In genomic region chr22:46090051-46090591, GRCh38 we compare ENCODE assay signal across 13 cellular contexts.
A peak's percentile ranks its signal among the peaks of the same experiment; 100 is the strongest.
DNase-seq lines count a peak whose midpoint lies in the region; ATAC-seq and TF ChIP-seq lines count a peak whose summit lies in the region.
"Had no signal": no experiment of that assay in that cellular context is flagged by ENCODE, and none has a peak within 500 bp of the region (broad histone marks: within the 10 kb centered on the region; RNA-seq: fewer than 3 reads in every experiment).

No MANE protein-coding gene starts in this region.

- no peaks in the 10 kb centered on the region for H4K20me1 ChIP-seq in OCI-LY7 (ENCODE audit: insufficient read depth, low read length)

- H3K4me1 ChIP-seq in body of pancreas (peaks cover 100% of the 10 kb centered on the region), right atrium auricular region (peaks cover 4 to 100% of the 10 kb centered on the region in 2 donors), skeletal muscle tissue (ENCODE audit: control insufficient read depth in 3 of 3, insufficient read depth in 3 of 3, low read length in 3 of 3) (peaks cover 99 to 100% (median 100%) of the 10 kb centered on the region in 3 donors), OCI-LY7 (ENCODE audit: insufficient read depth, low read length, poor library complexity, severe bottlenecking) (no peaks in the 10 kb centered on the region)

- H3K27ac Mint-ChIP-seq in HFFc6, result peak overlapping the region; percentile 96
- H3K27ac Mint-ChIP-seq: activated CD8-positive, alpha-beta T cell treated with anti-CD3 and anti-CD28 coated beads, Interleukin-2, amount 10 ng/mL, durations not matched to agents 7 days and 5 days; IgD-negative memory B cell had no signal

- no peaks in the 10 kb centered on the region for H3K9me3 Mint-ChIP-seq in HFFc6
- H3K9me3 Mint-ChIP-seq: IgD-negative memory B cell had no signal

- H3K27me3 Mint-ChIP-seq in HFFc6 (ENCODE audit: insufficient read depth), result peaks cover 45% of the 10 kb centered on the region
- H3K27me3 Mint-ChIP-seq: IgD-negative memory B cell had no signal

- no peak overlapping the region for H3K4me3 ChIP-seq in body of pancreas
- peak overlapping the region in 1 of 2 donors; percentile 35 for H3K4me3 ChIP-seq in right atrium auricular region
- H3K4me3 ChIP-seq in skeletal muscle tissue (ENCODE audit: low read length in 3 of 3), result peak overlapping the region; percentile 23 to 67 (median 62)
- H3K4me3 ChIP-seq in OCI-LY7 (ENCODE audit: low read depth, low read length, poor library complexity, severe bottlenecking), result no peak overlapping the region
- H3K4me3 ChIP-seq: cardiac muscle cell had no signal

- intact Hi-C loops in body of pancreas (cut with DNase I), result no loop called here
- intact Hi-C loops in OCI-LY7 (cut with micrococcal nuclease; ENCODE audit: unreplicated experiment), result no loop called here

- POLR2A ChIA-PET in OCI-LY7 (lab: Charles Lee), result interaction anchor here (0.7 kb wide), 1 partner anchor 101 kb away, joined by 3 read pairs; no protein-coding TSS in a partner anchor

- DNase-seq in HFFc6 (no peak), body of pancreas (peak; percentile 84 to 94 (median 92)), right atrium auricular region (ENCODE audit: low spot score) (no peak), NCI-H2227 treated with DMSO at 0.1 percent for 48 hours (lab: John Stamatoyannopoulos, UW) (no peak), SK-N-DZ (ENCODE audit: low spot score) (no peak), OCI-LY7 (ENCODE audit: low spot score) (no peak)
- DNase-seq: activated CD8-positive, alpha-beta T cell treated with anti-CD3 and anti-CD28 coated beads, Interleukin-2, amount 10 ng/mL, durations not matched to agents 7 days and 5 days; DMS53; stimulated activated CD4-positive, alpha-beta T cell treated with anti-CD3 and anti-CD28 coated beads, Interleukin-15, amount 100 ng/mL, for 24 hours had no signal

- H3K4me3 Mint-ChIP-seq in HFFc6, result peak overlapping the region; percentile 79; the same call in 1 of the 2 replicates
- H3K4me3 Mint-ChIP-seq: activated CD8-positive, alpha-beta T cell treated with anti-CD3 and anti-CD28 coated beads, Interleukin-2, amount 10 ng/mL, durations not matched to agents 7 days and 5 days; IgD-negative memory B cell had no signal

- peak overlapping the region; percentile 87 to 99 (median 94) for H3K27ac ChIP-seq in body of pancreas
- peak overlapping the region; percentile 97 to 99 for H3K27ac ChIP-seq in right atrium auricular region
- H3K27ac ChIP-seq in skeletal muscle tissue (ENCODE audit: low read depth, low read length), result peak overlapping the region; percentile 96
- no peak overlapping the region for H3K27ac ChIP-seq in OCI-LY7 (ENCODE audit: low read depth, low read length, poor library complexity, severe bottlenecking)
- H3K27ac ChIP-seq: cardiac muscle cell had no signal

- no peaks in the 10 kb centered on the region for H3K9me2 ChIP-seq in OCI-LY7 (ENCODE audit: insufficient read depth, low read length)

- TF ChIP-seq CTCF in HFFc6 (IDR thresholded peaks at IDR 0.05), result no peak
- peak in 2 of 7 experiments; percentile 17 to 38 for TF ChIP-seq CTCF in body of pancreas (IDR thresholded peaks at IDR 0.05)
- TF ChIP-seq CTCF in right atrium auricular region (IDR thresholded peaks at IDR 0.05), result no peak
- TF ChIP-seq CTCF in OCI-LY7 (conservative IDR thresholded peaks at IDR 0.05; ENCODE audit: low read length), result no peak

- H3K9ac ChIP-seq in skeletal muscle tissue (ENCODE audit: low read depth in 1 of 3, low read length in 3 of 3), result peak overlapping the region; percentile 79 to 88 (median 80)

- H3K4me1 Mint-ChIP-seq in HFFc6 (ENCODE audit: low read depth), result peaks cover 81% of the 10 kb centered on the region
- H3K4me1 Mint-ChIP-seq: IgD-negative memory B cell had no signal

- peak in 1 of 3 donors; percentile 9 for TF ChIP-seq POLR2A in body of pancreas (IDR thresholded peaks at IDR 0.05)

- H3K27me3 ChIP-seq in body of pancreas, result no peaks in the 10 kb centered on the region
- H3K27me3 ChIP-seq in right atrium auricular region, result no peaks in the 10 kb centered on the region
- H3K27me3 ChIP-seq in skeletal muscle tissue (ENCODE audit: control insufficient read depth in 3 of 3, insufficient read depth in 3 of 3, low read length in 3 of 3), result no peaks in the 10 kb centered on the region
- H3K27me3 ChIP-seq: cardiac muscle cell had no signal

- ATAC-seq in body of pancreas (peak; percentile 60), GM21619 (IDR thresholded peaks at IDR 0.05; ENCODE audit: unreplicated experiment) (no peak)
- ATAC-seq: activated CD8-positive, alpha-beta T cell treated with anti-CD3 and anti-CD28 coated beads, Interleukin-2, amount 10 ng/mL, durations not matched to agents 7 days and 5 days had no signal

- H3K4me2 ChIP-seq in OCI-LY7 (ENCODE audit: low read length), result no peak overlapping the region

- peaks cover 49% of the 10 kb centered on the region for H3K36me3 Mint-ChIP-seq in HFFc6 (ENCODE audit: low read depth)
- H3K36me3 Mint-ChIP-seq: IgD-negative memory B cell had no signal

- CTCF ChIA-PET in OCI-LY7 (lab: Charles Lee; ENCODE audit: unreplicated experiment), result no interaction called here

- no TSS peak for BruUV-seq in OCI-LY7 (replicated peaks; lab: Mats Ljungman, UMichigan)

- H3K79me2 ChIP-seq in OCI-LY7 (ENCODE audit: insufficient read depth, low read depth, low read length), result no peaks in the 10 kb centered on the region

- WGBS in body of pancreas, 2 donors, result 18 to 25% methylated on average over 13 to 22 of the region's 22 CpGs

- no peak overlapping the region for H2AFZ ChIP-seq in OCI-LY7 (ENCODE audit: low read length)

- H3K36me3 ChIP-seq in body of pancreas (replicated peaks in 1 of 2; ENCODE audit: insufficient read depth in 1 of 2, low read depth in 2 of 2), result no peaks in the 10 kb centered on the region
- H3K36me3 ChIP-seq in right atrium auricular region, result peaks cover 45% of the 10 kb centered on the region
- peaks cover 19 to 34% (median 28%) of the 10 kb centered on the region in 3 donors for H3K36me3 ChIP-seq in skeletal muscle tissue (ENCODE audit: control insufficient read depth in 3 of 3, insufficient read depth in 3 of 3, low read length in 3 of 3)
- no peaks in the 10 kb centered on the region for H3K36me3 ChIP-seq in OCI-LY7 (ENCODE audit: insufficient read depth, low read length)
- H3K36me3 ChIP-seq: cardiac muscle cell had no signal

- H3K9me3 ChIP-seq in body of pancreas, result no peaks in the 10 kb centered on the region
- H3K9me3 ChIP-seq in right atrium auricular region, result no peaks in the 10 kb centered on the region
- no peaks in the 10 kb centered on the region for H3K9me3 ChIP-seq in skeletal muscle tissue (ENCODE audit: control insufficient read depth in 3 of 3, low read length in 3 of 3)
- no peaks in the 10 kb centered on the region for H3K9me3 ChIP-seq in OCI-LY7 (ENCODE audit: low read length)

Comparison
In these comparisons a context has a peak if more than half of its experiments do, and no peak if none do; other contexts are left out.
1. DNase-seq: peak in body of pancreas (4 of 4); none in HFFc6 (single experiment), right atrium auricular region (single experiment), NCI-H2227 treated with DMSO at 0.1 percent for 48 hours (single experiment), SK-N-DZ (single experiment) and OCI-LY7 (single experiment).
2. H3K4me3 ChIP-seq: peak in skeletal muscle tissue (3 of 3); none in body of pancreas (0 of 2) and OCI-LY7 (single experiment).